Comparison of ENCODE assay signal across 31 cellular contexts in the genomic region with DNA sequence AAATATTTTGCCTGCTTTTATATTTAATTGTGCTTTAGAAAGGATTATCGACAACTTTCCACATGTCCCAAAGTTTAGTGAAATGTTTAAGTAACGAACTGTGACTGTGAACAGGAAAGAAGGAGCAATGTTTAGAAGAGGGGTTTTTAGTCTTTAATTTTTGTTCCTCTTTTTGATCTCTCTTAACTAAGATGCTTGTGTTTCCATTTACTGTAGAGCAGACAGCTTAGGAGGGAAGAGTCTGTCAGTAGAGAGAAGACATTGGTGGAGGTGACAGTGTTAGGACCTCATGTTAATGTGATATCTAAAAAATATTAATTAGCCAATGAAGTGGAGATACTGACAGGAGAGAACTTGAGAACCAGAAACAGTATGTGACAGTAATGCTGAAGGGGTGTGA.
"Had no signal": no experiment of that assay in that cellular context is flagged by ENCODE, and none has a peak within 500 bp of the region (broad histone marks: within the 10 kb centered on the region; RNA-seq: fewer than 3 reads in every experiment).

No MANE protein-coding gene starts in this region.

- H3K36me3 Mint-ChIP-seq: brain had no signal

- H3K27me3 Mint-ChIP-seq: activated CD4-positive, alpha-beta T cell treated with anti-CD3 and anti-CD28 coated beads for 36 hours; activated CD4-positive, alpha-beta T cell treated with anti-CD3 and anti-CD28 coated beads, Interleukin-2, amount 10 ng/mL, durations not matched to agents 7 days and 5 days; activated naive CD8-positive, alpha-beta T cell; activated naive CD8-positive, alpha-beta T cell treated with anti-CD3 and anti-CD28 coated beads, Interleukin-2, amount 50 U/mL, for 24 hours; activated T-cell treated with anti-CD3 and anti-CD28 coated beads, Interleukin-2, amount 50 U/mL, for 24 hours had no signal

- DNase-seq: activated CD4-positive, alpha-beta T cell treated with anti-CD3 and anti-CD28 coated beads for 36 hours; activated CD4-positive, alpha-beta T cell treated with anti-CD3 and anti-CD28 coated beads, Interleukin-2, amount 10 ng/mL, durations not matched to agents 7 days and 5 days; activated CD4-positive, alpha-beta T cell treated with anti-CD3 and anti-CD28 coated beads, Interleukin-2, amount 50 U/mL, for 48 hours; activated CD8-positive, alpha-beta T cell treated with anti-CD3 and anti-CD28 coated beads, Interleukin-2, amount 10 ng/mL, durations not matched to agents 7 days and 5 days; activated gamma-delta T cell; activated naive CD4-positive, alpha-beta T cell treated with anti-CD3 and anti-CD28 coated beads for 36 hours; activated naive CD8-positive, alpha-beta T cell treated with anti-CD3 and anti-CD28 coated beads, Interleukin-2, amount 50 U/mL, for 24 hours; activated T-cell treated with anti-CD3 and anti-CD28 coated beads, Interleukin-2, amount 50 U/mL, for 24 hours; anterior cingulate cortex; caudate nucleus; cerebellar nuclear complex; KG1; MM.1S; NCI-H1048; NCI-H1105 treated with DMSO at 0.1 percent for 48 hours; NCI-H1436; NCI-H1694; NCI-H1930; NCI-H2081 treated with DMSO at 0.1 percent for 48 hours; NCI-H226; NCI-H446 treated with DMSO at 0.1 percent for 48 hours; NCI-H524; OCI-M1; Right ventricle myocardium superior had no signal

- H3K27ac Mint-ChIP-seq: activated CD4-positive, alpha-beta T cell treated with anti-CD3 and anti-CD28 coated beads for 36 hours; activated CD4-positive, alpha-beta T cell treated with anti-CD3 and anti-CD28 coated beads, Interleukin-2, amount 10 ng/mL, durations not matched to agents 7 days and 5 days; activated CD8-positive, alpha-beta T cell treated with anti-CD3 and anti-CD28 coated beads, Interleukin-2, amount 10 ng/mL, durations not matched to agents 7 days and 5 days; activated naive CD4-positive, alpha-beta T cell treated with anti-CD3 and anti-CD28 coated beads for 36 hours; activated naive CD8-positive, alpha-beta T cell treated with anti-CD3 and anti-CD28 coated beads, Interleukin-2, amount 50 U/mL, for 24 hours; activated T-cell treated with anti-CD3 and anti-CD28 coated beads, Interleukin-2, amount 50 U/mL, for 24 hours; activated T-helper 2 cell treated with anti-CD3 and anti-CD28 coated beads, Interferon-gamma antibody, Interleukin-2, Interleukin-4, amounts not matched to agents 10 μg/mL and 5 μg/mL and 100 μg/mL, durations not matched to agents 14 hours and 24 hours and 36 hours; brain; T-helper 1 cell treated with Interleukin-12 subunit alpha and Interleukin-12 subunit beta and Interleukin-4 antibody, amounts not matched to agents 30 μg/mL and 1 μg/mL, for 36 hours; T-helper 2 cell treated with Interferon-gamma antibody and Interleukin-4, amounts not matched to agents 5 μg/mL and 100 μg/mL, for 36 hours; WTC11 had no signal

- H3K4me1 Mint-ChIP-seq: activated CD4-positive, alpha-beta T cell treated with anti-CD3 and anti-CD28 coated beads, Interleukin-2, amount 10 ng/mL, durations not matched to agents 7 days and 5 days; brain had no signal

- ATAC-seq: activated CD4-positive, alpha-beta T cell treated with anti-CD3 and anti-CD28 coated beads for 36 hours; activated CD4-positive, CD25-positive, alpha-beta regulatory T cell treated with anti-CD3 and anti-CD28 coated beads, Interleukin-2, amount 50 U/mL, for 24 hours; activated CD8-positive, alpha-beta T cell treated with anti-CD3 and anti-CD28 coated beads, Interleukin-2, amount 10 ng/mL, durations not matched to agents 7 days and 5 days; activated naive CD8-positive, alpha-beta T cell treated with anti-CD3 and anti-CD28 coated beads, Interleukin-2, amount 50 U/mL, for 24 hours; WTC11 had no signal

- H3K9me3 Mint-ChIP-seq: activated T-cell treated with anti-CD3 and anti-CD28 coated beads, Interleukin-2, amount 50 U/mL, for 24 hours; activated T-helper 2 cell treated with anti-CD3 and anti-CD28 coated beads, Interferon-gamma antibody, Interleukin-2, Interleukin-4, amounts not matched to agents 10 μg/mL and 5 μg/mL and 100 μg/mL, durations not matched to agents 14 hours and 24 hours and 36 hours; T-helper 2 cell treated with Interferon-gamma antibody and Interleukin-4, amounts not matched to agents 5 μg/mL and 100 μg/mL, for 36 hours had no signal

- H3K4me3 Mint-ChIP-seq: activated CD4-positive, alpha-beta T cell treated with anti-CD3 and anti-CD28 coated beads for 36 hours; activated CD4-positive, alpha-beta T cell treated with anti-CD3 and anti-CD28 coated beads, Interleukin-2, amount 10 ng/mL, durations not matched to agents 7 days and 5 days; activated CD8-positive, alpha-beta T cell treated with anti-CD3 and anti-CD28 coated beads, Interleukin-2, amount 10 ng/mL, durations not matched to agents 7 days and 5 days; activated naive CD4-positive, alpha-beta T cell treated with anti-CD3 and anti-CD28 coated beads for 36 hours; activated naive CD8-positive, alpha-beta T cell; activated naive CD8-positive, alpha-beta T cell treated with anti-CD3 and anti-CD28 coated beads, Interleukin-2, amount 50 U/mL, for 24 hours; activated T-cell treated with anti-CD3 and anti-CD28 coated beads, Interleukin-2, amount 50 U/mL, for 24 hours; brain; T-helper 1 cell treated with Interleukin-12 subunit alpha and Interleukin-12 subunit beta and Interleukin-4 antibody, amounts not matched to agents 30 μg/mL and 1 μg/mL, for 36 hours; T-helper 2 cell treated with Interferon-gamma antibody and Interleukin-4, amounts not matched to agents 5 μg/mL and 100 μg/mL, for 36 hours; WTC11 had no signal
